1 cellular context compared by ENCODE assay signal in genomic region chr10:61987537-61987936, GRCh38.
TF ChIP-seq lines count a peak whose summit lies in the region.

No MANE protein-coding gene starts in this region.

TF ChIP-seq in GM12878, 131 proteins besides CTCF, POLR2A, EP300 and RAD21 (continued from another document):
- TF ChIP-seq RELA (IDR thresholded peaks at IDR 0.05; ENCODE audit: borderline replicate concordance, partially characterized antibody): peak; percentile 6
- 0 out of 2 replicates have a peak, but pooled peaks have one; percentile 16 for TF ChIP-seq PRDM15 (CRISPR knock-in tag; IDR thresholded peaks at IDR 0.05)
- no peak for TF ChIP-seq TAF1 (IDR thresholded peaks at IDR 0.05; ENCODE audit: borderline replicate concordance, low read depth, low read length)
- 0 out of 2 replicates have a peak, but pooled peaks have one; percentile 15 for TF ChIP-seq MTA3 (IDR thresholded peaks at IDR 0.05; ENCODE audit: borderline replicate concordance, low read length)
- 0 out of 2 replicates have a peak, but pooled peaks have one; percentile 25 for TF ChIP-seq ATF3 (IDR thresholded peaks at IDR 0.05; ENCODE audit: borderline replicate concordance, extremely low read depth, low read depth, low read length)
- TF ChIP-seq NFIC (IDR thresholded peaks at IDR 0.05; ENCODE audit: low read depth, low read length): no peak
- TF ChIP-seq REST (IDR thresholded peaks at IDR 0.05; ENCODE audit: low read depth, low read length): no peak
- TF ChIP-seq POU2F2 (IDR thresholded peaks at IDR 0.05; ENCODE audit: borderline replicate concordance, low read depth, low read length): peak; percentile 54; the same call in 1 of the 3 replicates
